1 cellular context compared by ENCODE assay signal in genomic region chr7:50677279-50677996, GRCh38.
A peak's percentile ranks its signal among the peaks of the same experiment; 100 is the strongest.
TF ChIP-seq lines count a peak whose summit lies in the region.

No MANE protein-coding gene starts in this region.

TF ChIP-seq in HepG2, 621 proteins besides CTCF, POLR2A, EP300 and RAD21 (continued from another document and continues in another):
- TF ChIP-seq, protein P1, sequence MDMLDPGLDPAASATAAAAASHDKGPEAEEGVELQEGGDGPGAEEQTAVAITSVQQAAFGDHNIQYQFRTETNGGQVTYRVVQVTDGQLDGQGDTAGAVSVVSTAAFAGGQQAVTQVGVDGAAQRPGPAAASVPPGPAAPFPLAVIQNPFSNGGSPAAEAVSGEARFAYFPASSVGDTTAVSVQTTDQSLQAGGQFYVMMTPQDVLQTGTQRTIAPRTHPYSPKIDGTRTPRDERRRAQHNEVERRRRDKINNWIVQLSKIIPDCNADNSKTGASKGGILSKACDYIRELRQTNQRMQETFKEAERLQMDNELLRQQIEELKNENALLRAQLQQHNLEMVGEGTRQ (IDR thresholded peaks at IDR 0.05; ENCODE audit: low read depth, low read length), result no peak
- TF ChIP-seq, protein P1 (CRISPR knock-in tag; IDR thresholded peaks at IDR 0.05; ENCODE audit: borderline replicate concordance), result no peak
- TF ChIP-seq ZNF292 (CRISPR knock-in tag; IDR thresholded peaks at IDR 0.05; ENCODE audit: borderline replicate concordance, low read depth), result no peak
- TF ChIP-seq, protein P2, sequence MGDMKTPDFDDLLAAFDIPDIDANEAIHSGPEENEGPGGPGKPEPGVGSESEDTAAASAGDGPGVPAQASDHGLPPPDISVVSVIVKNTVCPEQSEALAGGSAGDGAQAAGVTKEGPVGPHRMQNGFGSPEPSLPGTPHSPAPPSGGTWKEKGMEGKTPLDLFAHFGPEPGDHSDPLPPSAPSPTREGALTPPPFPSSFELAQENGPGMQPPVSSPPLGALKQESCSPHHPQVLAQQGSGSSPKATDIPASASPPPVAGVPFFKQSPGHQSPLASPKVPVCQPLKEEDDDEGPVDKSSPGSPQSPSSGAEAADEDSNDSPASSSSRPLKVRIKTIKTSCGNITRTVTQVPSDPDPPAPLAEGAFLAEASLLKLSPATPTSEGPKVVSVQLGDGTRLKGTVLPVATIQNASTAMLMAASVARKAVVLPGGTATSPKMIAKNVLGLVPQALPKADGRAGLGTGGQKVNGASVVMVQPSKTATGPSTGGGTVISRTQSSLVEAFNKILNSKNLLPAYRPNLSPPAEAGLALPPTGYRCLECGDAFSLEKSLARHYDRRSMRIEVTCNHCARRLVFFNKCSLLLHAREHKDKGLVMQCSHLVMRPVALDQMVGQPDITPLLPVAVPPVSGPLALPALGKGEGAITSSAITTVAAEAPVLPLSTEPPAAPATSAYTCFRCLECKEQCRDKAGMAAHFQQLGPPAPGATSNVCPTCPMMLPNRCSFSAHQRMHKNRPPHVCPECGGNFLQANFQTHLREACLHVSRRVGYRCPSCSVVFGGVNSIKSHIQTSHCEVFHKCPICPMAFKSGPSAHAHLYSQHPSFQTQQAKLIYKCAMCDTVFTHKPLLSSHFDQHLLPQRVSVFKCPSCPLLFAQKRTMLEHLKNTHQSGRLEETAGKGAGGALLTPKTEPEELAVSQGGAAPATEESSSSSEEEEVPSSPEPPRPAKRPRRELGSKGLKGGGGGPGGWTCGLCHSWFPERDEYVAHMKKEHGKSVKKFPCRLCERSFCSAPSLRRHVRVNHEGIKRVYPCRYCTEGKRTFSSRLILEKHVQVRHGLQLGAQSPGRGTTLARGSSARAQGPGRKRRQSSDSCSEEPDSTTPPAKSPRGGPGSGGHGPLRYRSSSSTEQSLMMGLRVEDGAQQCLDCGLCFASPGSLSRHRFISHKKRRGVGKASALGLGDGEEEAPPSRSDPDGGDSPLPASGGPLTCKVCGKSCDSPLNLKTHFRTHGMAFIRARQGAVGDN (CRISPR knock-in tag; IDR thresholded peaks at IDR 0.05), result peak; percentile 15; the same call in 1 of the 2 replicates
- no peak for TF ChIP-seq GABPB1 (CRISPR knock-in tag; IDR thresholded peaks at IDR 0.05)
- TF ChIP-seq ZNF337 (CRISPR knock-in tag; IDR thresholded peaks at IDR 0.05; ENCODE audit: borderline replicate concordance, low read depth), result no peak
- TF ChIP-seq, protein P3, sequence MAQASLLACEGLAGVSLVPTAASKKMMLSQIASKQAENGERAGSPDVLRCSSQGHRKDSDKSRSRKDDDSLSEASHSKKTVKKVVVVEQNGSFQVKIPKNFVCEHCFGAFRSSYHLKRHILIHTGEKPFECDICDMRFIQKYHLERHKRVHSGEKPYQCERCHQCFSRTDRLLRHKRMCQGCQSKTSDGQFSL (CRISPR knock-in tag; IDR thresholded peaks at IDR 0.05), result no peak
- TF ChIP-seq, protein P4, sequence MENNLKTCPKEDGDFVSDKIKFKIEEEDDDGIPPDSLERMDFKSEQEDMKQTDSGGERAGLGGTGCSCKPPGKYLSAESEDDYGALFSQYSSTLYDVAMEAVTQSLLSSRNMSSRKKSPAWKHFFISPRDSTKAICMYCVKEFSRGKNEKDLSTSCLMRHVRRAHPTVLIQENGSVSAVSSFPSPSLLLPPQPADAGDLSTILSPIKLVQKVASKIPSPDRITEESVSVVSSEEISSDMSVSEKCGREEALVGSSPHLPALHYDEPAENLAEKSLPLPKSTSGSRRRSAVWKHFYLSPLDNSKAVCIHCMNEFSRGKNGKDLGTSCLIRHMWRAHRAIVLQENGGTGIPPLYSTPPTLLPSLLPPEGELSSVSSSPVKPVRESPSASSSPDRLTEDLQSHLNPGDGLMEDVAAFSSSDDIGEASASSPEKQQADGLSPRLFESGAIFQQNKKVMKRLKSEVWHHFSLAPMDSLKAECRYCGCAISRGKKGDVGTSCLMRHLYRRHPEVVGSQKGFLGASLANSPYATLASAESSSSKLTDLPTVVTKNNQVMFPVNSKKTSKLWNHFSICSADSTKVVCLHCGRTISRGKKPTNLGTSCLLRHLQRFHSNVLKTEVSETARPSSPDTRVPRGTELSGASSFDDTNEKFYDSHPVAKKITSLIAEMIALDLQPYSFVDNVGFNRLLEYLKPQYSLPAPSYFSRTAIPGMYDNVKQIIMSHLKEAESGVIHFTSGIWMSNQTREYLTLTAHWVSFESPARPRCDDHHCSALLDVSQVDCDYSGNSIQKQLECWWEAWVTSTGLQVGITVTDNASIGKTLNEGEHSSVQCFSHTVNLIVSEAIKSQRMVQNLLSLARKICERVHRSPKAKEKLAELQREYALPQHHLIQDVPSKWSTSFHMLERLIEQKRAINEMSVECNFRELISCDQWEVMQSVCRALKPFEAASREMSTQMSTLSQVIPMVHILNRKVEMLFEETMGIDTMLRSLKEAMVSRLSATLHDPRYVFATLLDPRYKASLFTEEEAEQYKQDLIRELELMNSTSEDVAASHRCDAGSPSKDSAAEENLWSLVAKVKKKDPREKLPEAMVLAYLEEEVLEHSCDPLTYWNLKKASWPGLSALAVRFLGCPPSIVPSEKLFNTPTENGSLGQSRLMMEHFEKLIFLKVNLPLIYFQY (CRISPR knock-in tag; IDR thresholded peaks at IDR 0.05; ENCODE audit: borderline replicate concordance), result no peak
- no peak for TF ChIP-seq KLF16 (CRISPR knock-in tag; IDR thresholded peaks at IDR 0.05)
- TF ChIP-seq, protein P5, sequence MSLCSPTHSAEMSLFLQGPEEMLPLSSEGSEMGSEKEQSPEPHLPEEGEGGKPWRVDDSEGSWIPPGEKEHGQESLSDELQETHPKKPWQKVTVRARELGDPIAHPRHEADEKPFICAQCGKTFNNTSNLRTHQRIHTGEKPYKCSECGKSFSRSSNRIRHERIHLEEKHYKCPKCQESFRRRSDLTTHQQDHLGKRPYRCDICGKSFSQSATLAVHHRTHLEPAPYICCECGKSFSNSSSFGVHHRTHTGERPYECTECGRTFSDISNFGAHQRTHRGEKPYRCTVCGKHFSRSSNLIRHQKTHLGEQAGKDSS (CRISPR knock-in tag; IDR thresholded peaks at IDR 0.05; ENCODE audit: borderline replicate concordance, low read depth), result no peak
- TF ChIP-seq, protein P6, sequence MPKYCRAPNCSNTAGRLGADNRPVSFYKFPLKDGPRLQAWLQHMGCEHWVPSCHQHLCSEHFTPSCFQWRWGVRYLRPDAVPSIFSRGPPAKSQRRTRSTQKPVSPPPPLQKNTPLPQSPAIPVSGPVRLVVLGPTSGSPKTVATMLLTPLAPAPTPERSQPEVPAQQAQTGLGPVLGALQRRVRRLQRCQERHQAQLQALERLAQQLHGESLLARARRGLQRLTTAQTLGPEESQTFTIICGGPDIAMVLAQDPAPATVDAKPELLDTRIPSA (CRISPR knock-in tag; IDR thresholded peaks at IDR 0.05; ENCODE audit: borderline replicate concordance), result no peak
- no peak for TF ChIP-seq PBX3 (CRISPR knock-in tag; IDR thresholded peaks at IDR 0.05; ENCODE audit: borderline replicate concordance)
- TF ChIP-seq THYN1 (CRISPR knock-in tag; IDR thresholded peaks at IDR 0.05; ENCODE audit: borderline replicate concordance, low read depth), result no peak
- TF ChIP-seq, protein P7, sequence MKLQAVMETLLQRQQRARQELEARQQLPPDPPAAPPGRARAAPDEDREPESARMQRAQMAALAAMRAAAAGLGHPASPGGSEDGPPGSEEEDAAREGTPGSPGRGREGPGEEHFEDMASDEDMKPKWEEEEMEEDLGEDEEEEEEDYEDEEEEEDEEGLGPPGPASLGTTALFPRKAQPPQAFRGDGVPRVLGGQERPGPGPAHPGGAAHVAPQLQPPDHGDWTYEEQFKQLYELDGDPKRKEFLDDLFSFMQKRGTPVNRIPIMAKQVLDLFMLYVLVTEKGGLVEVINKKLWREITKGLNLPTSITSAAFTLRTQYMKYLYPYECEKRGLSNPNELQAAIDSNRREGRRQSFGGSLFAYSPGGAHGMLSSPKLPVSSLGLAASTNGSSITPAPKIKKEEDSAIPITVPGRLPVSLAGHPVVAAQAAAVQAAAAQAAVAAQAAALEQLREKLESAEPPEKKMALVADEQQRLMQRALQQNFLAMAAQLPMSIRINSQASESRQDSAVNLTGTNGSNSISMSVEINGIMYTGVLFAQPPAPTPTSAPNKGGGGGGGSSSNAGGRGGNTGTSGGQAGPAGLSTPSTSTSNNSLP (IDR thresholded peaks at IDR 0.05; ENCODE audit: low read depth, low read length), result no peak
- TF ChIP-seq CBX5 (CRISPR knock-in tag; IDR thresholded peaks at IDR 0.05; ENCODE audit: borderline replicate concordance), result no peak
- no peak for TF ChIP-seq CBX1 (IDR thresholded peaks at IDR 0.05; ENCODE audit: low read depth)
- TF ChIP-seq BCLAF1 (IDR thresholded peaks at IDR 0.05), result no peak
- no peak for TF ChIP-seq YY1 (IDR thresholded peaks at IDR 0.05; ENCODE audit: insufficient read depth, insufficient replicate concordance, low read depth, low read length)
- TF ChIP-seq KAT7 (CRISPR knock-in tag; IDR thresholded peaks at IDR 0.05; ENCODE audit: borderline replicate concordance), result no peak
- no peak for TF ChIP-seq ZNF431 (CRISPR knock-in tag; IDR thresholded peaks at IDR 0.05; ENCODE audit: borderline replicate concordance, low read depth)
- no peak for TF ChIP-seq MAFK (conservative IDR thresholded peaks at IDR 0.05 in 1 of 2, IDR thresholded peaks at IDR 0.05 in 1 of 2; ENCODE audit: low read length in 2 of 2)
- TF ChIP-seq TERF1 (CRISPR knock-in tag; IDR thresholded peaks at IDR 0.05), result no peak
- no peak for TF ChIP-seq HOXD1 (CRISPR knock-in tag; IDR thresholded peaks at IDR 0.05)
- no peak for TF ChIP-seq ZNF484 (CRISPR knock-in tag; IDR thresholded peaks at IDR 0.05; ENCODE audit: borderline replicate concordance, low read depth)
- TF ChIP-seq HBP1 (CRISPR knock-in tag; IDR thresholded peaks at IDR 0.05; ENCODE audit: low read depth), result no peak
- TF ChIP-seq ZNF343 (CRISPR knock-in tag; IDR thresholded peaks at IDR 0.05), result no peak
- TF ChIP-seq RXRB (CRISPR knock-in tag; IDR thresholded peaks at IDR 0.05; ENCODE audit: borderline replicate concordance), result peak; percentile 72
- TF ChIP-seq GMEB2 (CRISPR knock-in tag; IDR thresholded peaks at IDR 0.05; ENCODE audit: low read depth), result no peak
